Comparison of ENCODE assay signal across 21 cellular contexts in genomic region chr4:127212701-127213100, GRCh38.
DNase-seq lines count a peak whose midpoint lies in the region; TF ChIP-seq lines count a peak whose summit lies in the region.
"Had no signal": no experiment of that assay in that cellular context is flagged by ENCODE, and none has a peak within 500 bp of the region (broad histone marks: within the 10 kb centered on the region; RNA-seq: fewer than 3 reads in every experiment).

No MANE protein-coding gene starts in this region.

- no peak for TF ChIP-seq CTCF in BE2C (IDR thresholded peaks at IDR 0.05; ENCODE audit: low read depth, low read length)

- no peak overlapping the region for H3K9ac ChIP-seq in subcutaneous abdominal adipose tissue (ENCODE audit: low read length in 5 of 5)

- H3K9me3 ChIP-seq in subcutaneous abdominal adipose tissue (ENCODE audit: control insufficient read depth in 5 of 5, low read length in 5 of 5) (no peaks in the 10 kb centered on the region), BE2C (no peaks in the 10 kb centered on the region)
- H3K9me3 ChIP-seq: gastroesophageal sphincter had no signal

- H3K4me3 ChIP-seq in subcutaneous abdominal adipose tissue (ENCODE audit: low read depth in 1 of 5, low read length in 5 of 5) (no peak overlapping the region), BE2C (ENCODE audit: low read depth, low read length) (no peak overlapping the region)
- H3K4me3 ChIP-seq: gastroesophageal sphincter, lung, SK-N-MC had no signal

- H3K4me1 ChIP-seq in subcutaneous abdominal adipose tissue (ENCODE audit: control insufficient read depth in 5 of 5, insufficient read depth in 5 of 5, low read length in 5 of 5) (peaks cover 0 to 33% (median 30%) of the 10 kb centered on the region in 5 donors), BE2C (peaks cover 6% of the 10 kb centered on the region)

- H3K27ac ChIP-seq in subcutaneous abdominal adipose tissue (ENCODE audit: low read depth, low read length) = peak overlapping the region; percentile 42
- H3K27ac ChIP-seq: WERI-Rb-1 had no signal

- no peaks in the 10 kb centered on the region for H3K36me3 ChIP-seq in subcutaneous abdominal adipose tissue (ENCODE audit: control insufficient read depth in 5 of 5, insufficient read depth in 5 of 5, low read length in 5 of 5)
- no peaks in the 10 kb centered on the region for H3K36me3 ChIP-seq in BE2C
- H3K36me3 ChIP-seq: gastroesophageal sphincter, WERI-Rb-1 had no signal

- DNase-seq in M059J (ENCODE audit: low read depth) = peak; percentile 11
- peak; percentile 9 for DNase-seq in NCI-H510A (lab: John Stamatoyannopoulos, UW)
- DNase-seq in fibroblast of peridontal ligament (ENCODE audit: extremely low read depth) = peak; percentile 74
- DNase-seq in BE2C = no peak
- DNase-seq in NCI-H1092 (lab: John Stamatoyannopoulos, UW) = no peak
- DNase-seq in stimulated activated CD4-positive, alpha-beta T cell treated with anti-CD3 and anti-CD28 coated beads, Interleukin-4, amount 100 ng/mL, for 1 hour = no peak
- DNase-seq: activated CD4-positive, alpha-beta T cell treated with anti-CD3 and anti-CD28 coated beads, Interleukin-2, amount 50 U/mL, for 1 hour; CD8-positive, alpha-beta T cell; DMS79; effector memory CD4-positive, alpha-beta T cell; Karpas-422; kidney; NCI-H2081; NCI-H524 treated with DMSO at 0.1 percent for 48 hours; retina; stimulated activated CD4-positive, alpha-beta T cell treated with anti-CD3 and anti-CD28 coated beads, Interleukin-15, amount 100 ng/mL, for 24 hours; WERI-Rb-1 had no signal

- H3K27me3 ChIP-seq in subcutaneous abdominal adipose tissue (ENCODE audit: control insufficient read depth in 5 of 5, insufficient read depth in 4 of 5, low read length in 5 of 5) = no peaks in the 10 kb centered on the region
- H3K27me3 ChIP-seq in BE2C = no peaks in the 10 kb centered on the region
- H3K27me3 ChIP-seq: gastroesophageal sphincter had no signal

Comparison
In these comparisons a context has a peak if more than half of its experiments do, and no peak if none do; other contexts are left out.
1. DNase-seq: peak in M059J (single experiment), NCI-H510A (single experiment) and fibroblast of peridontal ligament (single experiment); none in BE2C (single experiment), NCI-H1092 (single experiment) and stimulated activated CD4-positive, alpha-beta T cell treated with anti-CD3 and anti-CD28 coated beads, Interleukin-4, amount 100 ng/mL, for 1 hour (single experiment).